ENCODE assay signal across 1 cellular context in the genomic region with DNA sequence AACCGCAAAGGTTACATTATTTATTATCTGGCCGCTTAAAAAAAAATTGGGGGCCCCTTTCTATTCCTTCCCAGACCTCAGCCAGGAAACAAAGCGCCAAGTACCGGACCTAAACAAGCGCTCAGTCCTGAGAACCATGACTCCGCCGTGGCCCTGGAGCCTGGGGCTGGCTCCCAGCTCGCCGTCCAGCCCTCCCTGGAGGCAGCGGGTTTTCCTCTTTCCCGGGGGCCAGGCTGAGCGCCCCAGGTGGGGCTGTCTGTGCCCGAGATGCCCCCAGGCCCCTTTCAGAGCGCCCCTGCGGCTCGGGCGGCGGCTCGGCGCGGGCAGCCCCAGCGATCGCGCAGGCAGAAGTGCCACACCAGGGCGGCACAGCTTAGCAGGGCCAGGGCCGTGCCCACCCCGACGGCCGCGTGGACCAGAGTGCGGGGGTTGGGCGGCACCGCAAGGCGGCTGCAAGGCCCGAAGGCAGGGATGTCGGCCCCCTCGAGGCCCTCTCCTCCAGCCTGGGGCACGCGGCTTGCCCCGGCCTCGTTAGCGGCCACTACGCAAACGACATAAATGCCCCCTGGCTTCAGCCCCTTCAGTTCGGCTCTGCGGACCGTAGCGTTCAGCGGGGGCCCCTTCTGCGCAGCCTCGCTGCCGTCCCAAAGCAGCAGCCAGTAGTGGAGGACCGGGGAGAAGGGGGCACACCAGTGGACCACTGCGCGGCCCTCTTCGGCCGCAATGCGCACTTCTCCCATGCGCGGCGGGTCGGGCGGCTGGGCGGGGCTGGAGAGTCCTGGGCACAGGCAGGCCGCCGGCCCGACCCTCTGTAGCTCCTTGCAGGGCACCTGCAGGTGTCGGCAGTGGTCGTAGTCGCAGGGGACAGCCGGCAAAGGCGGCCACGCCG.
TF ChIP-seq lines count a peak whose summit lies in the region.

No MANE protein-coding gene starts in this region.

TF ChIP-seq in SK-N-SH, 30 proteins besides CTCF, POLR2A, EP300 and RAD21 (continued from another document):
- TF ChIP-seq, protein P1, sequence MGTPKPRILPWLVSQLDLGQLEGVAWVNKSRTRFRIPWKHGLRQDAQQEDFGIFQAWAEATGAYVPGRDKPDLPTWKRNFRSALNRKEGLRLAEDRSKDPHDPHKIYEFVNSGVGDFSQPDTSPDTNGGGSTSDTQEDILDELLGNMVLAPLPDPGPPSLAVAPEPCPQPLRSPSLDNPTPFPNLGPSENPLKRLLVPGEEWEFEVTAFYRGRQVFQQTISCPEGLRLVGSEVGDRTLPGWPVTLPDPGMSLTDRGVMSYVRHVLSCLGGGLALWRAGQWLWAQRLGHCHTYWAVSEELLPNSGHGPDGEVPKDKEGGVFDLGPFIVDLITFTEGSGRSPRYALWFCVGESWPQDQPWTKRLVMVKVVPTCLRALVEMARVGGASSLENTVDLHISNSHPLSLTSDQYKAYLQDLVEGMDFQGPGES (IDR thresholded peaks at IDR 0.05; ENCODE audit: low read depth, low read length): no peak
- TF ChIP-seq SIN3A (IDR thresholded peaks at IDR 0.05; ENCODE audit: borderline replicate concordance, low read depth, low read length) (no peak), RFX5 (IDR thresholded peaks at IDR 0.05; ENCODE audit: low read length) (no peak)
TF ChIP-seq in SK-N-SH: peak in this region for 0.
